ENCODE assay signal across 23 cellular contexts in the genomic region with DNA sequence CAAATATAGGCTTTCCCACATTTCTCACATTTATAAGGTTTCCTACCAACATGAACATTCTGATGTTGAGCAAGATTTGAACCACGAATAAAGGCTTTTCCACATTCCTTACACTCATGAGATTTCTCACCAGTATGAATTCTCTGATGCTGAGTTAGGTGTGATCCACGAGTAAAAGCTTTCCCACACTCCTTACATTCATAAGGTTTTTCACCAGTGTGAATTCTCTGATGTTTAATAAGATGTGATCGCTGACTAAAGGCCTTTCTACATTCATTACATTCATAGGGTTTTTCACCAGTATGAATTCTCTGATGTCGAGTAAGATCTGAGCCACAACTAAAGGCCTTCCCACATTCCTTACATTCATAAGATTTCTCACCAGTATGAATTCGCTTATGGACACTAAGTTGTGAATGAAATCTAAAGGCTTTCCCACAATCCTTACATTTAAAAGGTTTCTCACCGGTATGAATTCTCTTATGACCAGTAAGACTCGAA. TPM values are rescaled to one million over a fixed set of nuclear protein-coding genes. Genes with fewer than 3 reads are reported as not detected.
DNase-seq lines count a peak whose midpoint lies in the region; ATAC-seq, FAIRE-seq and TF ChIP-seq lines count a peak whose summit lies in the region.
"Had no signal": no experiment of that assay in that cellular context is flagged by ENCODE, and none has a peak within 500 bp of the region (broad histone marks: within the 10 kb centered on the region; RNA-seq: fewer than 3 reads in every experiment).

No MANE protein-coding gene starts in this region.

- peaks cover 98% of the 10 kb centered on the region for H3K36me3 Mint-ChIP-seq in activated T-cell treated with anti-CD3 and anti-CD28 coated beads, Interleukin-2, amount 50 U/mL, for 24 hours (ENCODE audit: low read depth)

- no peak overlapping the region for H3K27ac Mint-ChIP-seq in activated T-cell treated with anti-CD3 and anti-CD28 coated beads, Interleukin-2, amount 50 U/mL, for 24 hours
- H3K27ac Mint-ChIP-seq: activated naive CD8-positive, alpha-beta T cell treated with anti-CD3 and anti-CD28 coated beads for 36 hours; activated T-helper 17 cell treated with anti-CD3 and anti-CD28 coated beads, Interleukin-2, amount 50 U/mL, for 72 hours; naive B cell had no signal

- CTCF ChIA-PET in A549 (lab: Yijun Ruan, JAX), result no interaction called here
- CTCF ChIA-PET in HCT116 (lab: Charles Lee), result no interaction called here
- CTCF ChIA-PET in K562 (lab: Yijun Ruan, JAX; ENCODE audit: low intra/inter-chr PET ratio), result no interaction called here

- no peak overlapping the region for H3K4me3 Mint-ChIP-seq in activated T-cell treated with anti-CD3 and anti-CD28 coated beads, Interleukin-2, amount 50 U/mL, for 24 hours
- H3K4me3 Mint-ChIP-seq: activated naive CD8-positive, alpha-beta T cell treated with anti-CD3 and anti-CD28 coated beads for 36 hours; activated T-helper 17 cell treated with anti-CD3 and anti-CD28 coated beads, Interleukin-2, amount 50 U/mL, for 72 hours; naive B cell had no signal

- 43% methylated on average over 7 of the region's 7 CpGs for WGBS in A549 (ENCODE audit: missing lambda C conversion rate)
- 3% methylated on average over 7 of the region's 7 CpGs for WGBS in K562 (ENCODE audit: insufficient coverage, low coverage, missing lambda C conversion rate)
- WGBS in liver, result 95% methylated on average over 7 of the region's 7 CpGs

- no peaks in the 10 kb centered on the region for H3K4me1 ChIP-seq in A549
- H3K4me1 ChIP-seq in HCT116 (ENCODE audit: control insufficient read depth in 1 of 2, insufficient read depth in 2 of 2, low read length in 2 of 2), result no peaks in the 10 kb centered on the region
- no peaks in the 10 kb centered on the region for H3K4me1 ChIP-seq in K562 (replicated peaks in 1 of 2; ENCODE audit: control insufficient read depth in 2 of 2, insufficient read depth in 2 of 2, low read length in 2 of 2)
- no peaks in the 10 kb centered on the region for H3K4me1 ChIP-seq in liver (ENCODE audit: control insufficient read depth in 4 of 4, insufficient read depth in 4 of 4, low read length in 3 of 4)
- no peaks in the 10 kb centered on the region for H3K4me1 ChIP-seq in BE2C
- H3K4me1 ChIP-seq: body of pancreas had no signal

- TF ChIP-seq POLR2A in A549 (IDR thresholded peaks at IDR 0.05; ENCODE audit: low read length), result no peak
- TF ChIP-seq POLR2A in HCT116 (IDR thresholded peaks at IDR 0.05; ENCODE audit: borderline replicate concordance, extremely low read depth, insufficient read depth, insufficient read length), result no peak
- no peak for TF ChIP-seq POLR2A in K562 (conservative IDR thresholded peaks at IDR 0.05)

- no peaks in the 10 kb centered on the region for H3K9me2 ChIP-seq in HCT116 (ENCODE audit: insufficient read depth)

- no peak for TF ChIP-seq CTCF in A549 (IDR thresholded peaks at IDR 0.05)
- TF ChIP-seq CTCF in HCT116 (IDR thresholded peaks at IDR 0.05 in 2 of 3, conservative IDR thresholded peaks at IDR 0.05 in 1 of 3; ENCODE audit: borderline replicate concordance in 1 of 3, insufficient read depth in 1 of 3, low read depth in 2 of 3, low read length in 2 of 3), result no peak
- no peak for TF ChIP-seq CTCF in K562 (IDR thresholded peaks at IDR 0.05 in 2 of 3, conservative IDR thresholded peaks at IDR 0.05 in 1 of 3; ENCODE audit: insufficient read depth in 2 of 3, low read depth in 1 of 3, low read length in 3 of 3)
- no peak for TF ChIP-seq CTCF in liver (IDR thresholded peaks at IDR 0.05; ENCODE audit: low read depth, low read length, missing input control)
- TF ChIP-seq CTCF in BE2C (IDR thresholded peaks at IDR 0.05; ENCODE audit: low read depth, low read length), result no peak

- no peak for TF ChIP-seq RAD21 in A549 (conservative IDR thresholded peaks at IDR 0.05 in 1 of 2, IDR thresholded peaks at IDR 0.05 in 1 of 2)
- TF ChIP-seq RAD21 in HCT116 (IDR thresholded peaks at IDR 0.05; ENCODE audit: low read depth), result no peak
- TF ChIP-seq RAD21 in K562 (CRISPR knock-in tag; conservative IDR thresholded peaks at IDR 0.05 in 1 of 2, IDR thresholded peaks at IDR 0.05 in 1 of 2), result no peak
- no peak for TF ChIP-seq RAD21 in liver (IDR thresholded peaks at IDR 0.05)

- no peak overlapping the region for H3K27ac ChIP-seq in A549
- no peak overlapping the region for H3K27ac ChIP-seq in HCT116 (ENCODE audit: low read depth, low read length)
- H3K27ac ChIP-seq in K562 (ENCODE audit: extremely low read depth, low read depth, low read length), result no peak overlapping the region
- no peak overlapping the region for H3K27ac ChIP-seq in liver (ENCODE audit: low read depth in 1 of 2, low read length in 2 of 2)
- H3K27ac ChIP-seq: body of pancreas, C4-2B, HL-60, WERI-Rb-1 had no signal

- H4K20me1 ChIP-seq in HCT116 (ENCODE audit: insufficient read depth), result no peaks in the 10 kb centered on the region
- H4K20me1 ChIP-seq in K562 (replicated peaks; ENCODE audit: control insufficient read depth, insufficient read depth, low read length), result no peaks in the 10 kb centered on the region

- H3K9me3 ChIP-seq in A549 (peaks cover 98% of the 10 kb centered on the region), HCT116 (ENCODE audit: control insufficient read depth in 1 of 2, insufficient read depth in 1 of 2, low read depth in 1 of 2, low read length in 2 of 2) (peaks cover 25 to 27% of the 10 kb centered on the region in 2 experiments; a peak in 2 of 4 replicates), K562 (replicated peaks; ENCODE audit: control insufficient read depth, insufficient read depth, low read depth, low read length) (0 out of 2 replicates have a peak, but pooled peaks cover 2% of the 10 kb centered on the region), liver (ENCODE audit: control insufficient read depth in 4 of 4, low read length in 3 of 4) (peaks cover 55 to 98% (median 65%) of the 10 kb centered on the region in 4 donors), BE2C (peaks cover 10% of the 10 kb centered on the region)

- in situ Hi-C loops in K562 (cut with MboI), result no loop called here

- intact Hi-C loops in HCT116 (cut with micrococcal nuclease), result no loop called here
- intact Hi-C loops in K562 (cut with micrococcal nuclease), result no loop called here

- H3K9ac ChIP-seq in HCT116 (ENCODE audit: low read length), result no peak overlapping the region
- no peak overlapping the region for H3K9ac ChIP-seq in K562 (ENCODE audit: insufficient read depth in 1 of 2, low read depth in 2 of 2, low read length in 2 of 2)
- no peak overlapping the region for H3K9ac ChIP-seq in liver (ENCODE audit: low read depth in 1 of 2, low read length in 2 of 2)

- ATAC-seq in A549 (no peak), HCT116 (no peak), K562 (no peak)
- ATAC-seq: activated T-helper 17 cell treated with anti-CD3 and anti-CD28 coated beads, Interleukin-2, amount 50 U/mL, for 72 hours; body of pancreas; sciatic nerve had no signal

- POLR2A ChIA-PET in A549 (lab: Yijun Ruan, JAX) (no interaction called here), HCT116 (lab: Charles Lee) (no interaction called here), K562 (lab: Yijun Ruan, JAX) (no interaction called here)

- H2AFZ ChIP-seq in HCT116 (ENCODE audit: low read depth, low read length, poor library complexity, severe bottlenecking), result no peak overlapping the region
- H2AFZ ChIP-seq in K562 (ENCODE audit: low read depth, low read length), result no peak overlapping the region

- RAD21 ChIA-PET in HCT116 (lab: Charles Lee; ENCODE audit: low non-redundant PET in 1 of 2, low total read pairs in 2 of 2, uncharacterized antibody in 2 of 2, unreplicated experiment in 2 of 2), result no interaction called here

- H3K4me1 Mint-ChIP-seq in activated T-cell treated with anti-CD3 and anti-CD28 coated beads, Interleukin-2, amount 50 U/mL, for 24 hours (ENCODE audit: low read depth), result no peaks in the 10 kb centered on the region
- H3K4me1 Mint-ChIP-seq: activated naive CD8-positive, alpha-beta T cell treated with anti-CD3 and anti-CD28 coated beads for 36 hours; activated T-helper 17 cell treated with anti-CD3 and anti-CD28 coated beads, Interleukin-2, amount 50 U/mL, for 72 hours; naive B cell had no signal

- H3K79me2 ChIP-seq in HCT116 (ENCODE audit: insufficient read depth, low read length) (no peaks in the 10 kb centered on the region), K562 (ENCODE audit: control insufficient read depth, insufficient read depth, low read length) (no peaks in the 10 kb centered on the region)

- no peaks in the 10 kb centered on the region for H3K27me3 Mint-ChIP-seq in activated T-cell treated with anti-CD3 and anti-CD28 coated beads, Interleukin-2, amount 50 U/mL, for 24 hours
- H3K27me3 Mint-ChIP-seq: activated naive CD8-positive, alpha-beta T cell treated with anti-CD3 and anti-CD28 coated beads for 36 hours; activated T-helper 17 cell treated with anti-CD3 and anti-CD28 coated beads, Interleukin-2, amount 50 U/mL, for 72 hours; naive B cell had no signal

- H3K36me3 ChIP-seq in HCT116 (ENCODE audit: control insufficient read depth in 1 of 2, insufficient read depth in 2 of 2, low read length in 2 of 2), result no peaks in the 10 kb centered on the region
- H3K36me3 ChIP-seq in K562 (ENCODE audit: control insufficient read depth, insufficient read depth, low read length), result no peaks in the 10 kb centered on the region
- H3K36me3 ChIP-seq in liver (ENCODE audit: control insufficient read depth in 4 of 4, insufficient read depth in 3 of 4, low read depth in 1 of 4, low read length in 3 of 4), result peaks cover 16 to 71% (median 58%) of the 10 kb centered on the region in 4 donors
- H3K36me3 ChIP-seq in BE2C, result peaks cover 52% of the 10 kb centered on the region

- peaks cover 47% of the 10 kb centered on the region for H3K9me3 Mint-ChIP-seq in activated T-cell treated with anti-CD3 and anti-CD28 coated beads, Interleukin-2, amount 50 U/mL, for 24 hours

- BruUV-seq in HCT116 (replicated peaks; lab: Mats Ljungman, UMichigan) (no TSS peak), K562 (replicated peaks; lab: Mats Ljungman, UMichigan) (no TSS peak)

- H3K4me2 ChIP-seq in A549 (no peak overlapping the region), HCT116 (ENCODE audit: low read length) (no peak overlapping the region), K562 (ENCODE audit: insufficient read depth, low read length) (no peak overlapping the region)

- H3K4me3 ChIP-seq in A549 (no peak overlapping the region), HCT116 (replicated peaks in 1 of 2; ENCODE audit: low read depth in 1 of 2, low read length in 2 of 2) (no peak overlapping the region), K562 (no peak overlapping the region), liver (ENCODE audit: low read depth in 1 of 3, low read length in 3 of 3) (peak overlapping the region in 2 of 3 donors; percentile 55 to 62), BE2C (ENCODE audit: low read depth, low read length) (no peak overlapping the region)
- H3K4me3 ChIP-seq: body of pancreas had no signal

- H3K27me3 ChIP-seq in HCT116 (ENCODE audit: insufficient read depth, low read length) (no peaks in the 10 kb centered on the region), K562 (ENCODE audit: control insufficient read depth in 2 of 2, insufficient read depth in 2 of 2, low read length in 2 of 2) (no peaks in the 10 kb centered on the region), liver (ENCODE audit: control insufficient read depth in 4 of 4, insufficient read depth in 4 of 4, low read length in 3 of 4) (no peaks in the 10 kb centered on the region), BE2C (no peaks in the 10 kb centered on the region)
- H3K27me3 ChIP-seq: body of pancreas had no signal

- no peaks in the 10 kb centered on the region for H3K9me1 ChIP-seq in K562 (ENCODE audit: control insufficient read depth, insufficient read depth, low read length)

- peak; percentile 94 for FAIRE-seq in A549 (lab: Jason Lieb, UNC)
- FAIRE-seq in K562 (lab: Jason Lieb, UNC), result no peak

- TF ChIP-seq EP300 in A549 (IDR thresholded peaks at IDR 0.05) (no peak), K562 (IDR thresholded peaks at IDR 0.05; ENCODE audit: low read length) (no peak)

- DNase-seq in A549 (ENCODE audit: low read depth in 1 of 2, low spot score in 1 of 2), result no peak
- no peak for DNase-seq in HCT116 (ENCODE audit: low read depth, low spot score)
- no peak for DNase-seq in K562 (ENCODE audit: extremely low read depth in 1 of 4, low spot score in 3 of 4)
- DNase-seq in mucosa of gallbladder (ENCODE audit: low spot score), result no peak
- no peak for DNase-seq in BE2C
- DNase-seq in NCI-H524 (lab: John Stamatoyannopoulos, UW), result no peak
- no peak for DNase-seq in activated T-cell treated with anti-CD3 and anti-CD28 coated beads, Interleukin-2, amount 50 U/mL, for 24 hours
- DNase-seq: activated CD4-positive, alpha-beta T cell treated with anti-CD3 and anti-CD28 coated beads, Interleukin-2, amount 50 U/mL, for 1 hour; activated naive CD8-positive, alpha-beta T cell treated with anti-CD3 and anti-CD28 coated beads for 36 hours; body of pancreas; DMS153; GF-D8; glutamatergic neuron; mammary epithelial cell; naive B cell; NCI-H1417; NCI-H510A; WERI-Rb-1 had no signal

RNA-seq across cellular contexts. Expression of a gene that starts 19.0 kb away (rescaled TPM):
- 0.37 and 0.52 TPM in 2 replicates for polyA plus RNA-seq in A549 (2011; rRNA removed)
- 0.05 and 0.12 TPM in 2 replicates for polyA plus RNA-seq in A549 (2012; cell fraction: cytosol; rRNA removed)
- 0.02 and 0.17 TPM in 2 replicates for polyA plus RNA-seq in A549 (2012; cell fraction: nucleus; rRNA removed)
- polyA plus RNA-seq in A549 (2017; fragmentation: RNase III; extraction: RNeasy Plus Mini Kit Qiagen cat#74134 plus additional on column Dnase treatment), result 0.42 to 0.66 TPM (median 0.56 TPM) in 3 replicates
- 0.17 and 0.29 TPM in 2 replicates for polyA minus RNA-seq in A549 (2011; rRNA and poly(A)+ RNA removed)
- 0.32 TPM for total RNA-seq in HCT116 (2021; ENCODE audit: unreplicated experiment)
- not detected in 2 replicates for polyA plus RNA-seq in HCT116 (2012)
- total RNA-seq in K562 (2011; cell fraction: chromatin; rRNA removed; ENCODE audit: low replicate concordance), result 0.46 and 1.1 TPM in 2 replicates
- 1.1 and 1.8 TPM in 2 replicates for total RNA-seq in K562 (2011; cell fraction: nucleolus; rRNA removed)
- 1.5 and 1.7 TPM in 2 replicates for total RNA-seq in K562 (2011; cell fraction: nucleoplasm; rRNA removed)
- total RNA-seq in K562 (2014; rRNA removed), result 0.24 and 1.2 TPM in 2 replicates
- total RNA-seq in K562 (2014; rRNA removed; fragmentation: Illumina TruSeq; extraction: Trizol), result 0.87 and 1.6 TPM in 2 replicates
- total RNA-seq in K562 (2015; rRNA removed; fragmentation: Illumina TruSeq; extraction: Trizol), result 0.41 and 0.62 TPM in 2 replicates
- 0.38 and 0.49 TPM in 2 replicates for total RNA-seq in K562 (2021)
- 0.07 and 0.33 TPM in 2 replicates for polyA plus RNA-seq in K562 (2011; rRNA removed)
- polyA plus RNA-seq in K562 (2011; cell fraction: cytosol; rRNA removed), result 0.03 and 0.06 TPM in 2 replicates
- polyA plus RNA-seq in K562 (2011; cell fraction: nucleus; rRNA removed), result 0.03 and 0.24 TPM in 2 replicates
- 0.30 and 0.62 TPM in 2 replicates for polyA plus RNA-seq in K562 (2012)
- polyA plus RNA-seq in K562 (2014; fragmentation: Illumina TruSeq; extraction: Trizol), result 0.29 and 0.37 TPM in 2 replicates
- under 1 TPM; 0.46 to 0.53 TPM for polyA plus RNA-seq in K562 (2014; fragmentation: Nextera tagmentation; extraction: Ambion mirVana)
- polyA plus RNA-seq in K562 (2014; rRNA removed), result 0.88 and 1.7 TPM in 2 replicates
- polyA minus RNA-seq in K562 (2011; rRNA and poly(A)+ RNA removed), result 0.32 and 0.42 TPM in 2 replicates
- not detected in 2 replicates for polyA minus RNA-seq in K562 (2011; cell fraction: cytosol; rRNA and poly(A)+ RNA removed)
- 0.67 and 1.1 TPM in 2 replicates for polyA minus RNA-seq in K562 (2011; cell fraction: nucleus; rRNA and poly(A)+ RNA removed)
- 1 to 10 TPM; 5.3 to 5.5 TPM for total RNA-seq in liver
- 1 to 10 TPM; 2.8 to 3.1 TPM for polyA plus RNA-seq in liver
- 8.7 TPM for total RNA-seq in mucosa of gallbladder
- polyA plus RNA-seq in BE2C (2012; ENCODE audit: insufficient read depth, insufficient read length, low read depth), result 2.7 TPM

RNA-seq across cellular contexts. Expression of a gene that starts 31.5 kb away (rescaled TPM):
- polyA plus RNA-seq in A549 (2011; rRNA removed) (0.33 and 0.66 TPM in 2 replicates), A549 (2017; fragmentation: RNase III; extraction: RNeasy Plus Mini Kit Qiagen cat#74134 plus additional on column Dnase treatment) (0.27 to 0.39 TPM (median 0.32 TPM) in 3 replicates), K562 (2011; rRNA removed) (0.47 and 1.3 TPM in 2 replicates), K562 (2014; fragmentation: Illumina TruSeq; extraction: Trizol) (0.42 and 0.51 TPM in 2 replicates), K562 (2014; fragmentation: Nextera tagmentation; extraction: Ambion mirVana) (under 1 TPM; 0.38 to 0.84 TPM), K562 (2014; rRNA removed) (0.31 and 1.1 TPM in 2 replicates), liver (1 to 10 TPM in 1 of 2 donors, under 1 TPM in 1; 0.67 to 1.9 TPM)
- polyA plus RNA-seq in A549 (2012; cell fraction: cytosol; rRNA removed), result 0.09 and 0.22 TPM in 2 replicates
- 0.02 and 0.18 TPM in 2 replicates for polyA plus RNA-seq in A549 (2012; cell fraction: nucleus; rRNA removed)
- 0.19 and 0.70 TPM in 2 replicates for polyA minus RNA-seq in A549 (2011; rRNA and poly(A)+ RNA removed)
- total RNA-seq in HCT116 (2021; ENCODE audit: unreplicated experiment) (not detected), K562 (2014; rRNA removed) (0.64 and 0.65 TPM in 2 replicates), K562 (2014; rRNA removed; fragmentation: Illumina TruSeq; extraction: Trizol) (0.65 and 1.2 TPM in 2 replicates), K562 (2015; rRNA removed; fragmentation: Illumina TruSeq; extraction: Trizol) (0.54 and 0.57 TPM in 2 replicates), K562 (2021) (1.4 and 1.6 TPM in 2 replicates), liver (1 to 10 TPM; 2.3 to 4.7 TPM), mucosa of gallbladder (8.2 TPM)
- not detected in 2 replicates for polyA plus RNA-seq in HCT116 (2012)
- total RNA-seq in K562 (2011; cell fraction: chromatin; rRNA removed; ENCODE audit: low replicate concordance), result 1.2 and 3.3 TPM in 2 replicates
- 0.92 and 1.3 TPM in 2 replicates for total RNA-seq in K562 (2011; cell fraction: nucleolus; rRNA removed)
- 2.1 and 3.4 TPM in 2 replicates for total RNA-seq in K562 (2011; cell fraction: nucleoplasm; rRNA removed)
- polyA plus RNA-seq in K562 (2011; cell fraction: cytosol; rRNA removed), result 0.22 and 0.33 TPM in 2 replicates
- 0.38 and 1.2 TPM in 2 replicates for polyA plus RNA-seq in K562 (2011; cell fraction: nucleus; rRNA removed)
- polyA plus RNA-seq in K562 (2012), result 0.31 and 1.1 TPM in 2 replicates
- 0.39 and 0.88 TPM in 2 replicates for polyA minus RNA-seq in K562 (2011; rRNA and poly(A)+ RNA removed)
- polyA minus RNA-seq in K562 (2011; cell fraction: cytosol; rRNA and poly(A)+ RNA removed), result not detected in 2 replicates
- 0.11 and 0.54 TPM in 2 replicates for polyA minus RNA-seq in K562 (2011; cell fraction: nucleus; rRNA and poly(A)+ RNA removed)
- not detected for polyA plus RNA-seq in BE2C (2012; ENCODE audit: insufficient read depth, insufficient read length, low read depth)

RNA-seq across cellular contexts. Expression of a gene that starts 46.6 kb away (rescaled TPM):
- 1.8 and 3.1 TPM in 2 replicates for polyA plus RNA-seq in A549 (2011; rRNA removed)
- 0.49 and 0.59 TPM in 2 replicates for polyA plus RNA-seq in A549 (2012; cell fraction: cytosol; rRNA removed)
- polyA plus RNA-seq in A549 (2012; cell fraction: nucleus; rRNA removed), result 0.71 and 0.90 TPM in 2 replicates
- 1.3 to 1.9 TPM (median 1.5 TPM) in 3 replicates for polyA plus RNA-seq in A549 (2017; fragmentation: RNase III; extraction: RNeasy Plus Mini Kit Qiagen cat#74134 plus additional on column Dnase treatment)
- polyA minus RNA-seq in A549 (2011; rRNA and poly(A)+ RNA removed), result 3.3 and 8.5 TPM in 2 replicates
- total RNA-seq in HCT116 (2021; ENCODE audit: unreplicated experiment), result 1.4 TPM
- 0.22 and 0.39 TPM in 2 replicates for polyA plus RNA-seq in HCT116 (2012)
- 13.7 and 31.2 TPM in 2 replicates for total RNA-seq in K562 (2011; cell fraction: chromatin; rRNA removed; ENCODE audit: low replicate concordance)
- total RNA-seq in K562 (2011; cell fraction: nucleolus; rRNA removed), result 16.7 and 20.5 TPM in 2 replicates
- total RNA-seq in K562 (2011; cell fraction: nucleoplasm; rRNA removed), result 17.1 and 18.5 TPM in 2 replicates
- total RNA-seq in K562 (2014; rRNA removed), result 5.3 and 6.6 TPM in 2 replicates
- 13.0 and 16.2 TPM in 2 replicates for total RNA-seq in K562 (2014; rRNA removed; fragmentation: Illumina TruSeq; extraction: Trizol)
- total RNA-seq in K562 (2015; rRNA removed; fragmentation: Illumina TruSeq; extraction: Trizol), result 10.1 and 11.2 TPM in 2 replicates
- 8.6 and 10.4 TPM in 2 replicates for total RNA-seq in K562 (2021)
- polyA plus RNA-seq in K562 (2011; rRNA removed), result 5.9 and 6.5 TPM in 2 replicates
- polyA plus RNA-seq in K562 (2011; cell fraction: cytosol; rRNA removed), result 2.1 and 4.2 TPM in 2 replicates
- polyA plus RNA-seq in K562 (2011; cell fraction: nucleus; rRNA removed), result 3.3 and 5.8 TPM in 2 replicates
- 2.1 and 2.5 TPM in 2 replicates for polyA plus RNA-seq in K562 (2012)
- polyA plus RNA-seq in K562 (2014; fragmentation: Illumina TruSeq; extraction: Trizol), result 2.5 and 2.9 TPM in 2 replicates
- polyA plus RNA-seq in K562 (2014; fragmentation: Nextera tagmentation; extraction: Ambion mirVana), result 1 to 10 TPM; 1.2 to 1.8 TPM
- 4.8 and 5.3 TPM in 2 replicates for polyA plus RNA-seq in K562 (2014; rRNA removed)
- polyA minus RNA-seq in K562 (2011; rRNA and poly(A)+ RNA removed), result 20.6 and 26.8 TPM in 2 replicates
- polyA minus RNA-seq in K562 (2011; cell fraction: cytosol; rRNA and poly(A)+ RNA removed), result 4.4 and 7.4 TPM in 2 replicates
- polyA minus RNA-seq in K562 (2011; cell fraction: nucleus; rRNA and poly(A)+ RNA removed), result 4.0 and 10.0 TPM in 2 replicates
- 1 to 10 TPM; 3.2 to 5.0 TPM for total RNA-seq in liver
- under 1 TPM; 0.15 to 0.20 TPM for polyA plus RNA-seq in liver
- 4.1 TPM for total RNA-seq in mucosa of gallbladder
- polyA plus RNA-seq in BE2C (2012; ENCODE audit: insufficient read depth, insufficient read length, low read depth), result 3.1 TPM

Comparison
In these comparisons a context has a peak if more than half of its experiments do, and no peak if none do; other contexts are left out.
1. H3K4me3 ChIP-seq: peak in liver (2 of 3); none in A549 (single experiment), HCT116 (0 of 2), K562 (single experiment) and BE2C (single experiment).